Comparison of ENCODE assay signal across 8 cellular contexts in genomic region chr11:62830904-62831519, GRCh38. TPM values are rescaled to one million over a fixed set of nuclear protein-coding genes. Genes with fewer than 3 reads are reported as not detected.
DNase-seq lines count a peak whose midpoint lies in the region; ATAC-seq and TF ChIP-seq lines count a peak whose summit lies in the region.

No MANE protein-coding gene starts in this region.

- peaks cover 66% of the 10 kb centered on the region for H3K36me3 ChIP-seq in left ventricle myocardium inferior
- H3K36me3 ChIP-seq in skeletal muscle tissue (ENCODE audit: control insufficient read depth in 3 of 3, insufficient read depth in 3 of 3, low read length in 3 of 3), result peaks cover 31 to 40% (median 39%) of the 10 kb centered on the region in 3 donors

- intact Hi-C loops in left ventricle myocardium inferior (cut with micrococcal nuclease), result loop anchor here (10.0 kb wide), 1 partner anchor 106 kb away; the partner anchor contains the start of genes HNRNPUL2 and TTC9C

- DNase-seq in AG09309 (ENCODE audit: low read depth), result no peak
- DNase-seq in left ventricle myocardium inferior, result no peak
- DNase-seq in amniotic stem cell (lab: John Stamatoyannopoulos, UW), result no peak

- H3K4me3 ChIP-seq in AG09309 (ENCODE audit: control insufficient read depth, low read depth, low read length), result peak overlapping the region; percentile 97
- peak overlapping the region; percentile 78 for H3K4me3 ChIP-seq in left ventricle myocardium inferior
- peak overlapping the region; percentile 63 to 91 (median 88) for H3K4me3 ChIP-seq in skeletal muscle tissue (ENCODE audit: low read length in 3 of 3)

- H3K9me3 ChIP-seq in left ventricle myocardium inferior (replicated peaks), result no peaks in the 10 kb centered on the region
- no peaks in the 10 kb centered on the region for H3K9me3 ChIP-seq in skeletal muscle tissue (ENCODE audit: control insufficient read depth in 3 of 3, low read length in 3 of 3)

- H3K4me1 ChIP-seq in left ventricle myocardium inferior (peaks cover 57% of the 10 kb centered on the region), skeletal muscle tissue (ENCODE audit: control insufficient read depth in 3 of 3, insufficient read depth in 3 of 3, low read length in 3 of 3) (peaks cover 24 to 36% (median 35%) of the 10 kb centered on the region in 3 donors)

- H3K27me3 ChIP-seq in left ventricle myocardium inferior (ENCODE audit: low read depth) (no peaks in the 10 kb centered on the region), skeletal muscle tissue (ENCODE audit: control insufficient read depth in 3 of 3, insufficient read depth in 3 of 3, low read length in 3 of 3) (no peaks in the 10 kb centered on the region)

- peak overlapping the region; percentile 92 to 97 (median 96) for H3K9ac ChIP-seq in skeletal muscle tissue (ENCODE audit: low read depth in 1 of 3, low read length in 3 of 3)

- ATAC-seq in GM21515 (IDR thresholded peaks at IDR 0.05; ENCODE audit: unreplicated experiment) (peak; percentile 10), HG03520 (IDR thresholded peaks at IDR 0.05; ENCODE audit: unreplicated experiment) (no peak), GM21576 (IDR thresholded peaks at IDR 0.05; ENCODE audit: unreplicated experiment) (no peak)

- H3K27ac ChIP-seq in VCaP (peak overlapping the region; percentile 79), left ventricle myocardium inferior (replicated peaks) (peak overlapping the region; percentile 96), skeletal muscle tissue (ENCODE audit: low read depth, low read length) (peak overlapping the region; percentile 98)

- no peak for TF ChIP-seq CTCF in AG09309 (IDR thresholded peaks at IDR 0.05; ENCODE audit: control insufficient read depth, insufficient read depth, low read depth, low read length, missing control alignments)
- TF ChIP-seq CTCF in VCaP (conservative IDR thresholded peaks at IDR 0.05), result no peak
- TF ChIP-seq CTCF in left ventricle myocardium inferior (IDR thresholded peaks at IDR 0.05; ENCODE audit: borderline replicate concordance), result no peak

RNA-seq across cellular contexts. Expression of gene STX5, which starts 0.8 kb away (rescaled TPM):
- total RNA-seq in left ventricle myocardium inferior, result 16.7 TPM
- 33.9 TPM for total RNA-seq in skeletal muscle tissue

RNA-seq across cellular contexts. Expression of gene TEX54, which starts 1.6 kb away (rescaled TPM):
- total RNA-seq in left ventricle myocardium inferior, result not detected
- total RNA-seq in skeletal muscle tissue, result not detected

RNA-seq across cellular contexts. Expression of gene WDR74, which starts 8.4 kb away (rescaled TPM):
- total RNA-seq in left ventricle myocardium inferior (24.3 TPM), skeletal muscle tissue (65.8 TPM)

RNA-seq across cellular contexts. Expression of gene NXF1, which starts 25.8 kb away (rescaled TPM):
- total RNA-seq in left ventricle myocardium inferior (43.2 TPM), skeletal muscle tissue (12.5 TPM)

RNA-seq across cellular contexts. Expression of gene TMEM223, which starts 39.2 kb away (rescaled TPM):
- total RNA-seq in left ventricle myocardium inferior, result 24.1 TPM
- total RNA-seq in skeletal muscle tissue, result 20.9 TPM
